In the genomic region with DNA sequence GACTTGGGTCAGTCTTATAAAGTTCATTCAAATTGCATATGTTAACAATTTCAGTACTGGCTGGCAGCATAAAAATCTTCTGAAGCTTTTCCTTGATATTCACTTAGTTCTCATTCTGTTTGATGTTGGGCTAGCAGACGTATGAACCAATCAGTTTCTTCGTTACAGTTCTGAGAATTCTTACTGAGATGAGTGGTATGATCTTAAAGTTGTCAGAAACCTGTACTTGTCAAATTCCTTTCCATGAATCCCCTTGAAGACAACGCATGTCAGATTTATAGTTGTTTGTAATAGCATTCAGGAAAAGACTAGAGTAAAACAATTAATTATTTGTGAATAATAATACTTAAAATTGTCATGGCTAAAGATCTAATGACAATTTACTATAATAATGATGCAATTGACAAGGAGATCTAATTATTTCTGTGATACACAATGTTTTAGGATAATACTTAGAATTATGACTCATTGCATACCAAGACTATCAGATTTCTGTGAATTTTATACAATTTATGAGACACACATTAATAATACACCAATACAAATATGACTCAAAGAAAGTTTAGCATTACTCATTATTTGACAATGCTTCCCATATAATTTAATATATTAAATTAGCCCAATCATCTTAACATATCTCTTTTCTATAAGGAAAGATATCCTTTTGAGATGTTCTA, we compare ENCODE assay signal across 20 cellular contexts.
"Had no signal": no experiment of that assay in that cellular context is flagged by ENCODE, and none has a peak within 500 bp of the region (broad histone marks: within the 10 kb centered on the region; RNA-seq: fewer than 3 reads in every experiment).

No MANE protein-coding gene starts in this region.

- FAIRE-seq: colon, urothelium cell line had no signal

- H3K27ac ChIP-seq: dorsolateral prefrontal cortex, heart right ventricle, prostate gland, right atrium auricular region, skin epidermis, tibial nerve had no signal

- ATAC-seq: activated CD8-positive, alpha-beta T cell treated with anti-CD3 and anti-CD28 coated beads for 36 hours; heart right ventricle; naive thymus-derived CD8-positive, alpha-beta T cell; stimulated activated naive CD8-positive, alpha-beta T cell treated with anti-CD3 and anti-CD28 coated beads, Interleukin-15, Interleukin-2, amounts not matched to agents 100 U/mL and 50 U/mL, for 24 hours; WTC11 had no signal

- H3K4me3 ChIP-seq: dorsolateral prefrontal cortex, heart right ventricle, prostate gland, right atrium auricular region, skin epidermis, tibial nerve had no signal

- DNase-seq: activated CD4-positive, alpha-beta T cell treated with anti-CD3 and anti-CD28 coated beads for 4 hours; activated CD8-positive, alpha-beta T cell treated with anti-CD3 and anti-CD28 coated beads for 36 hours; activated naive CD4-positive, alpha-beta T cell treated with Interleukin-2 at 50 U/mL for 16 hours; activated naive CD8-positive, alpha-beta T cell treated with anti-CD3 and anti-CD28 coated beads, Interleukin-2, amount 10 ng/mL, durations not matched to agents 7 days and 5 days; activated T-cell treated with anti-CD3 and anti-CD28 coated beads, Interleukin-2, amount 50 U/mL, for 24 hours; amygdala; dorsolateral prefrontal cortex; endodermal cell; heart right ventricle; mesendoderm; naive thymus-derived CD8-positive, alpha-beta T cell; stimulated activated naive CD8-positive, alpha-beta T cell treated with anti-CD3 and anti-CD28 coated beads, Interleukin-15, Interleukin-2, amounts not matched to agents 100 U/mL and 50 U/mL, for 24 hours; substantia nigra had no signal
